Comparison of ENCODE assay signal across 8 cellular contexts in the genomic region with DNA sequence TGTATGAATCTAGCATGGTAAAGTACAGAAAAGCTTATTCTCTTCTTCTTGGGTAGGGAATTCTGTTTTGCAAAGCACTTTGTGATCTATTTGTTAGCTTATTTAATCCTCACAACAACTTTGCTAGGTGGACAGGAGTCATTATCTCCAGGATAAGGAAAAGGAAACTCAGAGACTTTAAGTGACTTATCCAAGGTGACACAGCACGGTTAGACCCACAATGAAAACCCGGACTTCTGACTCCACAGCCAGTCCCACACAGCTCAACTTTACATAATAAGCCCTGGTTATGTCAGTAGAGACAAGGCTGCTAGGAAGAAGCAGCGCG. TPM values are rescaled to one million over a fixed set of nuclear protein-coding genes. Genes with fewer than 3 reads are reported as not detected.
DNase-seq lines count a peak whose midpoint lies in the region; ATAC-seq and TF ChIP-seq lines count a peak whose summit lies in the region.

No MANE protein-coding gene starts in this region.

- peak overlapping the region; percentile 70 for H3K9ac ChIP-seq in Karpas-422 (ENCODE audit: low read length)

- POLR2A ChIA-PET in naive thymus-derived CD4-positive, alpha-beta T cell (lab: Charles Lee): interaction anchor here (0.6 to 3.8 kb wide), 18 partner anchors 9 to 1582 kb away, joined by 3 to 45 read pairs (median 4); partner anchors contain the start of genes GTF2E1, LRRC58, RABL3 and TMEM39A

- ATAC-seq in naive thymus-derived CD4-positive, alpha-beta T cell: no peak
- ATAC-seq in HG03342 (IDR thresholded peaks at IDR 0.05; ENCODE audit: unreplicated experiment): no peak
- no peak for ATAC-seq in HG03039 (IDR thresholded peaks at IDR 0.05; ENCODE audit: unreplicated experiment)

- no peak overlapping the region for H3K27ac ChIP-seq in Karpas-422 (ENCODE audit: low read length)
- H3K27ac ChIP-seq in naive thymus-derived CD4-positive, alpha-beta T cell (ENCODE audit: low read depth, low read length): peak overlapping the region; percentile 92

- no peaks in the 10 kb centered on the region for H3K9me3 ChIP-seq in Karpas-422 (ENCODE audit: low read length)
- no peaks in the 10 kb centered on the region for H3K9me3 ChIP-seq in naive thymus-derived CD4-positive, alpha-beta T cell (ENCODE audit: control insufficient read depth in 2 of 3, low read length in 3 of 3)

- intact Hi-C loops in dendritic cell treated with granulocyte-macrophage colony-stimulating factor and Interleukin-4, amounts not matched to agents 40 ng/mL and 50 ng/mL, for 4 days (cut with micrococcal nuclease): loop anchor here (1.0 to 5.0 kb wide), 2 partner anchors 82 to 147 kb away; partner anchors contain the start of genes GTF2E1 and RABL3
- intact Hi-C loops in naive thymus-derived CD4-positive, alpha-beta T cell (cut with micrococcal nuclease): loop anchor here (1.0 to 10.0 kb wide), 16 partner anchors 34 to 1787 kb away; partner anchors contain the start of genes GTF2E1 (in 2 of the 2), LRRC58 (in 2 of the 2), RABL3 (in 2 of the 2) and B4GALT4 (in 1 of the 2)

- DNase-seq in AG10803 (ENCODE audit: low read depth) (no peak), Karpas-422 (no peak), HK-2 (ENCODE audit: unreplicated experiment) (no peak), MV-4-11 (lab: John Stamatoyannopoulos, UW) (no peak)
- DNase-seq in naive thymus-derived CD4-positive, alpha-beta T cell: no peak

- H3K4me3 Mint-ChIP-seq in dendritic cell treated with granulocyte-macrophage colony-stimulating factor and Interleukin-4, amounts not matched to agents 40 ng/mL and 50 ng/mL, for 4 days: peak overlapping the region; percentile 88
- peak overlapping the region in 8 of 10 donors; percentile 85 to 99 (median 96) for H3K4me3 Mint-ChIP-seq in naive thymus-derived CD4-positive, alpha-beta T cell

- no peaks in the 10 kb centered on the region for H3K9me3 Mint-ChIP-seq in dendritic cell treated with granulocyte-macrophage colony-stimulating factor and Interleukin-4, amounts not matched to agents 40 ng/mL and 50 ng/mL, for 4 days
- peaks cover 0 to 2% (median 0%) of the 10 kb centered on the region in 11 donors for H3K9me3 Mint-ChIP-seq in naive thymus-derived CD4-positive, alpha-beta T cell

- H3K27me3 Mint-ChIP-seq in dendritic cell treated with granulocyte-macrophage colony-stimulating factor and Interleukin-4, amounts not matched to agents 40 ng/mL and 50 ng/mL, for 4 days: no peaks in the 10 kb centered on the region
- peaks cover 0 to 25% (median 0%) of the 10 kb centered on the region in 5 donors for H3K27me3 Mint-ChIP-seq in naive thymus-derived CD4-positive, alpha-beta T cell

- peaks cover 23% of the 10 kb centered on the region for H3K36me3 ChIP-seq in Karpas-422 (ENCODE audit: insufficient read depth, low read length)
- peaks cover 0 to 14% (median 0%) of the 10 kb centered on the region in 3 experiments for H3K36me3 ChIP-seq in naive thymus-derived CD4-positive, alpha-beta T cell (ENCODE audit: control insufficient read depth in 2 of 3, insufficient read depth in 3 of 3, low read length in 3 of 3)

- CTCF ChIA-PET in naive thymus-derived CD4-positive, alpha-beta T cell (lab: Charles Lee): interaction anchor here (0.8 to 2.4 kb wide), 10 partner anchors 27 to 205 kb away, joined by 3 to 10 read pairs (median 4); no protein-coding TSS in a partner anchor

- H3K27ac Mint-ChIP-seq in dendritic cell treated with granulocyte-macrophage colony-stimulating factor and Interleukin-4, amounts not matched to agents 40 ng/mL and 50 ng/mL, for 4 days: peak overlapping the region; percentile 93
- peak overlapping the region in 5 of 9 donors; percentile 94 to 99 (median 98) for H3K27ac Mint-ChIP-seq in naive thymus-derived CD4-positive, alpha-beta T cell

- peaks cover 3% of the 10 kb centered on the region; the same call in 1 of the 2 replicates for H4K20me1 ChIP-seq in Karpas-422 (ENCODE audit: insufficient read depth, low read depth, low read length)

- TF ChIP-seq CTCF in AG10803 (conservative IDR thresholded peaks at IDR 0.05; ENCODE audit: low read length): no peak

- H3K79me2 ChIP-seq in Karpas-422 (ENCODE audit: low read length): peaks cover 24% of the 10 kb centered on the region

- peak overlapping the region; percentile 94 for H3K4me2 ChIP-seq in Karpas-422 (ENCODE audit: low read depth, low read length, poor library complexity, severe bottlenecking)

- H3K27me3 ChIP-seq in Karpas-422 (ENCODE audit: low read length): no peaks in the 10 kb centered on the region
- no peaks in the 10 kb centered on the region for H3K27me3 ChIP-seq in naive thymus-derived CD4-positive, alpha-beta T cell (ENCODE audit: control insufficient read depth in 2 of 2, insufficient read depth in 2 of 2, low read length in 2 of 2)

- no peaks in the 10 kb centered on the region for H3K36me3 Mint-ChIP-seq in dendritic cell treated with granulocyte-macrophage colony-stimulating factor and Interleukin-4, amounts not matched to agents 40 ng/mL and 50 ng/mL, for 4 days (ENCODE audit: low read depth)
- H3K36me3 Mint-ChIP-seq in naive thymus-derived CD4-positive, alpha-beta T cell: peaks cover 0 to 16% (median 0%) of the 10 kb centered on the region in 5 donors

- H3K4me3 ChIP-seq in AG10803 (ENCODE audit: low read length) (peak overlapping the region; percentile 95), Karpas-422 (ENCODE audit: low read length) (peak overlapping the region; percentile 92)
- H3K4me3 ChIP-seq in naive thymus-derived CD4-positive, alpha-beta T cell (ENCODE audit: low read length): peak overlapping the region; percentile 99

- no peaks in the 10 kb centered on the region for H3K9me2 ChIP-seq in Karpas-422 (replicated peaks; ENCODE audit: insufficient read depth, low read length)

- peak overlapping the region; percentile 92 for H2AFZ ChIP-seq in Karpas-422 (ENCODE audit: low read length)

- peaks cover 16% of the 10 kb centered on the region for H3K4me1 ChIP-seq in Karpas-422 (ENCODE audit: low read length)
- H3K4me1 ChIP-seq in naive thymus-derived CD4-positive, alpha-beta T cell (ENCODE audit: control insufficient read depth in 2 of 2, insufficient read depth in 2 of 2, low read length in 2 of 2): peaks cover 25 to 27% of the 10 kb centered on the region in 2 donors

- H3K4me1 Mint-ChIP-seq in dendritic cell treated with granulocyte-macrophage colony-stimulating factor and Interleukin-4, amounts not matched to agents 40 ng/mL and 50 ng/mL, for 4 days (ENCODE audit: low read depth): peaks cover 17% of the 10 kb centered on the region
- H3K4me1 Mint-ChIP-seq in naive thymus-derived CD4-positive, alpha-beta T cell: peaks cover 0 to 15% (median 8%) of the 10 kb centered on the region in 7 donors

RNA-seq across cellular contexts. Expression of gene NDUFB4, which starts 0.4 kb away (rescaled TPM):
- 105 and 162 TPM in 2 replicates for total RNA-seq in Karpas-422 (2014; rRNA removed; shearing (Covaris generic); ENCODE audit: low replicate concordance)
- total RNA-seq in naive thymus-derived CD4-positive, alpha-beta T cell: 100 to 1,000 TPM in 1 of 5 experiments, 10 to 100 TPM in 4; 63.4 to 126 (median 76.2) TPM
- 100 to 1,000 TPM; 155 to 277 TPM for polyA plus RNA-seq in naive thymus-derived CD4-positive, alpha-beta T cell
